ENCODE assay signal across 1 cellular context in the genomic region with DNA sequence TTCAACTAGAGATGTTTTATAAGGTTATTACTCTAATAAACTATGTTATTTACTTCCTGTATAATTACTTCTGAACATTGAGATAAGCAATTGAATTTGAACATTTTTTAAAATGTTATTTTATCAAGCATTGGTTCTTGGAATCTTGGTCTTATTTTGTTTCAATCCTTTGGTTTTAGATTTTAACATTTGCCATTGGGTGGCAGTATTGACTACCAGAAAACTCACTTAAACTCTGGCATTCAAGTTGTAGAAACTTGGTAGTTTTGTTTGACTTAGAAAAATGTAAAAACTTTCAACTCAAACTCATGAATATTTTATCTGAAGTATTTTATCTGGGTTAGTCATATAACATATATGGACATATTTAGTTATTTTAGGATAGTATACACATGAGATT.
TF ChIP-seq lines count a peak whose summit lies in the region.

No MANE protein-coding gene starts in this region.

TF ChIP-seq in IMR-90, 13 proteins besides CTCF, POLR2A, EP300 and RAD21:
- TF ChIP-seq RFX5 (IDR thresholded peaks at IDR 0.05; ENCODE audit: low read depth, low read length) (no peak), MAZ (IDR thresholded peaks at IDR 0.05; ENCODE audit: borderline replicate concordance, low read depth, low read length) (no peak), SMC3 (IDR thresholded peaks at IDR 0.05; ENCODE audit: low read depth, low read length) (peak; percentile 23; the same call in 1 of the 2 replicates)
